In the genomic region with DNA sequence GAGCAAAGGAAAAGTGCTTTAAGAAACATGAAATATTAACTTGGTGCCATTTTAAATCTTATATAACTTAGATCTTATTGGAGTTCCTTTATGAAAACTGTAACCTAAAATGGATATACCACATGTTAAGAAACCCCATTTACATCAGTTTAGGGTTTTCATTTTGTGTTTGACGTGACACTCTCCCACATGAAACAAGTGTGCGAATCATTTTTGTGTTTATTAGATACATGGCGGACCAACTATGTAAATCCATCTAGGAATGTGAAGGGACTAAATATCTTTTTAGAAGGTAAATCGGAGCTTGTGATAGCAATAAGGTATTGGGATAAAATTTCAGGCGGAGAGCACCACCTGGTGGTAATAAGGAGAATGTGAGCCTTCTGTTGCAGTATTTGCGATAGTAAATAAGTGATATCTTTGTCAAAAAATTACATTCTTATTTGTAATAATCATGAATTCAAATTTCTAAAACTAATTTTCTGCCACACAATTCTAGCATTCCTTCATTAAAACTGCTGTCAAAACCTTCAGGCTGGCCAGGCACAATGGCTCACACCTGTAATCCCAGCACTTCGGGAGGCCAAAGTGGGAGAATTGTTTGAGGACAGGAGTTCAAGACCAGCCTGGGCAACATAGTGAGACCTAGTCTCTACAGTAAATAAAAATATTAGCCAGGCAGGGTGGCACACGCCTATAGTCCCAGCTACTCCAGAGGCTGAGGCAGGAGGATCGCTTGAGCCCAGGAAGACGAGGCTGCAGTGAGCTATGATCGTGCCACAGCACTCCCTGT, we compare ENCODE assay signal across 8 cellular contexts. TPM values are rescaled to one million over a fixed set of nuclear protein-coding genes. Genes with fewer than 3 reads are reported as not detected.
A peak's percentile ranks its signal among the peaks of the same experiment; 100 is the strongest.
DNase-seq lines count a peak whose midpoint lies in the region; ATAC-seq and TF ChIP-seq lines count a peak whose summit lies in the region.

No MANE protein-coding gene starts in this region.

- TF ChIP-seq RAD21 in liver (IDR thresholded peaks at IDR 0.05), result peak; percentile 95

- no peak for ATAC-seq in GM18867 (IDR thresholded peaks at IDR 0.05; ENCODE audit: unreplicated experiment)

- no peak overlapping the region for H3K27ac ChIP-seq in liver (ENCODE audit: low read depth in 1 of 2, low read length in 2 of 2)
- H3K27ac ChIP-seq in uterus, result no peak overlapping the region

- WGBS in liver, result 49% methylated on average over 11 of the region's 11 CpGs

- H3K4me1 ChIP-seq in liver (ENCODE audit: control insufficient read depth in 4 of 4, insufficient read depth in 4 of 4, low read length in 3 of 4) (peaks cover 4 to 15% (median 12%) of the 10 kb centered on the region in 4 donors), uterus (no peaks in the 10 kb centered on the region)

- intact Hi-C loops in uterus (cut with DNase I; ENCODE audit: low total_unique reads), result loop anchor here (10.0 kb wide), 1 partner anchor 260 kb away; no protein-coding TSS in a partner anchor

- no peaks in the 10 kb centered on the region for H3K27me3 ChIP-seq in liver (ENCODE audit: control insufficient read depth in 4 of 4, insufficient read depth in 4 of 4, low read length in 3 of 4)
- H3K27me3 ChIP-seq in uterus, result no peaks in the 10 kb centered on the region

- no peak for TF ChIP-seq POLR2A in uterus (IDR thresholded peaks at IDR 0.05)

- H3K9me3 ChIP-seq in liver (ENCODE audit: control insufficient read depth in 4 of 4, low read length in 3 of 4) (no peaks in the 10 kb centered on the region), uterus (no peaks in the 10 kb centered on the region)

- peak overlapping the region in 1 of 2 donors; percentile 78 for H3K9ac ChIP-seq in liver (ENCODE audit: low read depth in 1 of 2, low read length in 2 of 2)

- peak; percentile 72 for TF ChIP-seq CTCF in LNCaP clone FGC (IDR thresholded peaks at IDR 0.05; ENCODE audit: control insufficient read depth, extremely low read depth, insufficient read depth)
- TF ChIP-seq CTCF in liver (IDR thresholded peaks at IDR 0.05; ENCODE audit: low read depth, low read length, missing input control), result peak; percentile 91
- TF ChIP-seq CTCF in uterus (IDR thresholded peaks at IDR 0.05), result peak; percentile 85 to 90 (median 88)

- H3K4me3 ChIP-seq in LNCaP clone FGC (ENCODE audit: low read depth, low read length), result no peak overlapping the region
- no peak overlapping the region for H3K4me3 ChIP-seq in liver (ENCODE audit: low read depth in 1 of 3, low read length in 3 of 3)
- no peak overlapping the region for H3K4me3 ChIP-seq in uterus

- peak; percentile 43 for DNase-seq in activated CD8-positive, alpha-beta memory T cell treated with anti-CD3 and anti-CD28 coated beads, Interleukin-2, amount 50 U/mL, for 4 hours
- no peak for DNase-seq in activated CD8-positive, alpha-beta memory T cell treated with anti-CD3 and anti-CD28 coated beads, Interleukin-2, amount 50 U/mL, for 48 hours
- DNase-seq in LNCaP clone FGC (ENCODE audit: low read depth), result no peak
- DNase-seq in SHP77 treated with DMSO at 0.1 percent for 48 hours (lab: John Stamatoyannopoulos, UW), result peak; percentile 4
- peak; percentile 56 for DNase-seq in cerebellum (ENCODE audit: low spot score)
- DNase-seq in uterus, result peak in 1 of 2 donors; percentile 40

- H3K36me3 ChIP-seq in liver (ENCODE audit: control insufficient read depth in 4 of 4, insufficient read depth in 3 of 4, low read depth in 1 of 4, low read length in 3 of 4) (peaks cover 3 to 15% (median 11%) of the 10 kb centered on the region in 4 donors), uterus (no peaks in the 10 kb centered on the region)

TF ChIP-seq in liver, 16 proteins besides CTCF, POLR2A, EP300 and RAD21:
- TF ChIP-seq, protein P1, sequence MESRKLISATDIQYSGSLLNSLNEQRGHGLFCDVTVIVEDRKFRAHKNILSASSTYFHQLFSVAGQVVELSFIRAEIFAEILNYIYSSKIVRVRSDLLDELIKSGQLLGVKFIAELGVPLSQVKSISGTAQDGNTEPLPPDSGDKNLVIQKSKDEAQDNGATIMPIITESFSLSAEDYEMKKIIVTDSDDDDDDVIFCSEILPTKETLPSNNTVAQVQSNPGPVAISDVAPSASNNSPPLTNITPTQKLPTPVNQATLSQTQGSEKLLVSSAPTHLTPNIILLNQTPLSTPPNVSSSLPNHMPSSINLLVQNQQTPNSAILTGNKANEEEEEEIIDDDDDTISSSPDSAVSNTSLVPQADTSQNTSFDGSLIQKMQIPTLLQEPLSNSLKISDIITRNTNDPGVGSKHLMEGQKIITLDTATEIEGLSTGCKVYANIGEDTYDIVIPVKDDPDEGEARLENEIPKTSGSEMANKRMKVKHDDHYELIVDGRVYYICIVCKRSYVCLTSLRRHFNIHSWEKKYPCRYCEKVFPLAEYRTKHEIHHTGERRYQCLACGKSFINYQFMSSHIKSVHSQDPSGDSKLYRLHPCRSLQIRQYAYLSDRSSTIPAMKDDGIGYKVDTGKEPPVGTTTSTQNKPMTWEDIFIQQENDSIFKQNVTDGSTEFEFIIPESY (IDR thresholded peaks at IDR 0.05), result no peak
- TF ChIP-seq HNF4G (IDR thresholded peaks at IDR 0.05) (no peak), EGR1 (IDR thresholded peaks at IDR 0.05; ENCODE audit: low read depth in 2 of 2) (no peak), FOXA2 (IDR thresholded peaks at IDR 0.05) (peak; percentile 28), GABPA (IDR thresholded peaks at IDR 0.05 in 1 of 2, conservative IDR thresholded peaks at IDR 0.05 in 1 of 2) (no peak), RXRA (IDR thresholded peaks at IDR 0.05) (peak in 1 of 2 donors; percentile 11), HNF4A (conservative IDR thresholded peaks at IDR 0.05) (no peak), FOXA1 (IDR thresholded peaks at IDR 0.05) (no peak), JUND (IDR thresholded peaks at IDR 0.05) (no peak), YY1 (IDR thresholded peaks at IDR 0.05) (peak; percentile 42), NR2F2 (IDR thresholded peaks at IDR 0.05) (no peak)
- TF ChIP-seq, protein P2, sequence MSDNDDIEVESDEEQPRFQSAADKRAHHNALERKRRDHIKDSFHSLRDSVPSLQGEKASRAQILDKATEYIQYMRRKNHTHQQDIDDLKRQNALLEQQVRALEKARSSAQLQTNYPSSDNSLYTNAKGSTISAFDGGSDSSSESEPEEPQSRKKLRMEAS (IDR thresholded peaks at IDR 0.05), result no peak
- TF ChIP-seq, protein P3, sequence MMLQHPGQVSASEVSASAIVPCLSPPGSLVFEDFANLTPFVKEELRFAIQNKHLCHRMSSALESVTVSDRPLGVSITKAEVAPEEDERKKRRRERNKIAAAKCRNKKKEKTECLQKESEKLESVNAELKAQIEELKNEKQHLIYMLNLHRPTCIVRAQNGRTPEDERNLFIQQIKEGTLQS (IDR thresholded peaks at IDR 0.05), result no peak
- TF ChIP-seq, protein P4, sequence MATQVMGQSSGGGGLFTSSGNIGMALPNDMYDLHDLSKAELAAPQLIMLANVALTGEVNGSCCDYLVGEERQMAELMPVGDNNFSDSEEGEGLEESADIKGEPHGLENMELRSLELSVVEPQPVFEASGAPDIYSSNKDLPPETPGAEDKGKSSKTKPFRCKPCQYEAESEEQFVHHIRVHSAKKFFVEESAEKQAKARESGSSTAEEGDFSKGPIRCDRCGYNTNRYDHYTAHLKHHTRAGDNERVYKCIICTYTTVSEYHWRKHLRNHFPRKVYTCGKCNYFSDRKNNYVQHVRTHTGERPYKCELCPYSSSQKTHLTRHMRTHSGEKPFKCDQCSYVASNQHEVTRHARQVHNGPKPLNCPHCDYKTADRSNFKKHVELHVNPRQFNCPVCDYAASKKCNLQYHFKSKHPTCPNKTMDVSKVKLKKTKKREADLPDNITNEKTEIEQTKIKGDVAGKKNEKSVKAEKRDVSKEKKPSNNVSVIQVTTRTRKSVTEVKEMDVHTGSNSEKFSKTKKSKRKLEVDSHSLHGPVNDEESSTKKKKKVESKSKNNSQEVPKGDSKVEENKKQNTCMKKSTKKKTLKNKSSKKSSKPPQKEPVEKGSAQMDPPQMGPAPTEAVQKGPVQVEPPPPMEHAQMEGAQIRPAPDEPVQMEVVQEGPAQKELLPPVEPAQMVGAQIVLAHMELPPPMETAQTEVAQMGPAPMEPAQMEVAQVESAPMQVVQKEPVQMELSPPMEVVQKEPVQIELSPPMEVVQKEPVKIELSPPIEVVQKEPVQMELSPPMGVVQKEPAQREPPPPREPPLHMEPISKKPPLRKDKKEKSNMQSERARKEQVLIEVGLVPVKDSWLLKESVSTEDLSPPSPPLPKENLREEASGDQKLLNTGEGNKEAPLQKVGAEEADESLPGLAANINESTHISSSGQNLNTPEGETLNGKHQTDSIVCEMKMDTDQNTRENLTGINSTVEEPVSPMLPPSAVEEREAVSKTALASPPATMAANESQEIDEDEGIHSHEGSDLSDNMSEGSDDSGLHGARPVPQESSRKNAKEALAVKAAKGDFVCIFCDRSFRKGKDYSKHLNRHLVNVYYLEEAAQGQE (IDR thresholded peaks at IDR 0.05), result no peak

RNA-seq across cellular contexts. Expression of a gene that starts 31.3 kb away (rescaled TPM):
- 24.8 TPM for total RNA-seq in cerebellum
- 10 to 100 TPM; 20.0 to 36.8 TPM for total RNA-seq in liver
- 10 to 100 TPM; 25.5 to 34.1 TPM for polyA plus RNA-seq in liver
- 10 to 100 TPM; 11.1 to 24.8 (median 18.6) TPM for total RNA-seq in uterus

RNA-seq across cellular contexts. Expression of a gene that starts 45.4 kb away (rescaled TPM):
- total RNA-seq in cerebellum, result 16.3 TPM
- total RNA-seq in liver, result under 1 TPM; 0.79 to 0.92 TPM
- polyA plus RNA-seq in liver, result under 1 TPM; 0.19 to 0.45 TPM
- total RNA-seq in uterus, result 1 to 10 TPM in 2 of 4 donors, under 1 TPM in 1, not detected in 1; 0.88 to 7.7 (median 1.0) TPM

Comparison
In these comparisons a context has a peak if more than half of its experiments do, and no peak if none do; other contexts are left out.
1. DNase-seq: peak in activated CD8-positive, alpha-beta memory T cell treated with anti-CD3 and anti-CD28 coated beads, Interleukin-2, amount 50 U/mL, for 4 hours (single experiment), SHP77 treated with DMSO at 0.1 percent for 48 hours (single experiment) and cerebellum (single experiment); none in activated CD8-positive, alpha-beta memory T cell treated with anti-CD3 and anti-CD28 coated beads, Interleukin-2, amount 50 U/mL, for 48 hours (single experiment) and LNCaP clone FGC (single experiment).
2. Peak in every context shown above with its lines, with median percentiles within 50 percentile points of each other: CTCF ChIP-seq.